Comparison of ENCODE assay signal across 16 cellular contexts in the genomic region with DNA sequence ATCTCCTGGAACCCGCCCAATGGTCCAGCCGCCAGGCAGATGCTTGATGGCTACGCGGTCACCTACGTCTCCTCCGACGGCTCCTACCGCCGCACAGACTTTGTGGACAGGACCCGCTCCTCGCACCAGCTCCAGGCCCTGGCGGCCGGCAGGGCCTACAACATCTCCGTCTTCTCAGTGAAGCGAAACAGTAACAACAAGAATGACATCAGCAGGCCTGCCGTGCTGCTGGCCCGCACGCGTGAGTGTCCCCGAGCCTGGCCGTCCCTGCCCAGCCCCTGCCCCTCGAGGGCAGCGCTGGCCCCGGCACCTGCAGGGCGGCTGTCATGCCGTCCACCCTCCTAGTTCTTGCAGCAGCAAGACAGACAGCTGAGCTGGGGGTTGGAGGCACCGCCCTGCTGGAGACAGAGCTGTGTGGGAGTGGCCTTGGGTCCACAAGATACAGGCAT.
"Had no signal": no experiment of that assay in that cellular context is flagged by ENCODE, and none has a peak within 500 bp of the region (broad histone marks: within the 10 kb centered on the region; RNA-seq: fewer than 3 reads in every experiment).

No MANE protein-coding gene starts in this region.

- H3K9me3 ChIP-seq: breast epithelium, esophagus squamous epithelium, ovary, stomach, uterus had no signal

- H3K4me3 ChIP-seq: breast epithelium, esophagus squamous epithelium, ovary, skin epidermis, stomach, uterus had no signal

- DNase-seq: activated CD4-positive, alpha-beta T cell treated with anti-CD3 and anti-CD28 coated beads, Interleukin-2, amount 50 U/mL, for 1 hour; activated CD4-positive, CD25-positive, alpha-beta regulatory T cell; activated effector memory CD4-positive, alpha-beta T cell treated with anti-CD3 and anti-CD28 coated beads, Interleukin-2, amount 50 U/mL, for 16 hours; activated T-cell treated with anti-CD3 and anti-CD28 coated beads, Interleukin-2, amount 50 U/mL, for 4 hours; anterior cingulate cortex; esophagus squamous epithelium; foreskin keratinocyte; left ventricle myocardium superior; ovary; retina; stimulated activated CD4-positive, alpha-beta T cell treated with anti-CD3 and anti-CD28 coated beads, Interleukin-4, amount 100 ng/mL, for 4 hours; stomach; T-helper 2 cell; uterus had no signal

- H3K36me3 ChIP-seq: breast epithelium, ovary, uterus had no signal

- H3K27me3 ChIP-seq: breast epithelium, ovary, uterus had no signal

- H3K27ac ChIP-seq: foreskin keratinocyte, ovary, stomach, uterus had no signal

- H3K4me1 ChIP-seq: foreskin keratinocyte, uterus had no signal

- ATAC-seq: activated T-cell treated with anti-CD3 and anti-CD28 coated beads, Interleukin-2, amount 50 U/mL, for 4 hours; foreskin keratinocyte; left ventricle myocardium superior had no signal
